In the genomic region with DNA sequence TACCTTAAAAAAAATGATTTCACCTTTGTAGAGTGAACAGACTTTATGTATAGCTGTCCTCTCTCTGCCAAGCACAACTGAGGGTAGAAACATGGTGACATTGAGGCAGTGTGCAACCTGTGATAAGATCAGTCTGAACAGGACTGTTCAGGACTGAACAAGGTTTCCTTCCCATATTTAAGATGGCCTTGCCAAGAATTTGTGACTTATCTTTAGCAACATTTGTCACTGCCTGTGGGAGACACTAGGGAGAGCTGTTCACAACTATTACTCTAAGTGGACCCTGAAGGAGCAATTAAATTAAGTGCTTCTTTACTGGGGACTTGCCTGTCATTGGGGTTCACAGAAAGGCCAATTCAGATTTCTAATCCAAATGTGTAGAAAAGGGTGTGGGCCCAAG, we compare ENCODE assay signal across 13 cellular contexts. TPM values are rescaled to one million over a fixed set of nuclear protein-coding genes. Genes with fewer than 3 reads are reported as not detected.
DNase-seq lines count a peak whose midpoint lies in the region; FAIRE-seq and TF ChIP-seq lines count a peak whose summit lies in the region.
"Had no signal": no experiment of that assay in that cellular context is flagged by ENCODE, and none has a peak within 500 bp of the region (broad histone marks: within the 10 kb centered on the region; RNA-seq: fewer than 3 reads in every experiment).

No MANE protein-coding gene starts in this region.

- POLR2A ChIA-PET in MCF 10A (lab: Yijun Ruan, JAX): no interaction called here

- CTCF ChIA-PET in MCF 10A (lab: Yijun Ruan, JAX): no interaction called here

- peaks cover 18% of the 10 kb centered on the region for H3K9me3 Mint-ChIP-seq in dendritic cell treated with granulocyte-macrophage colony-stimulating factor and Interleukin-4, amounts not matched to agents 40 ng/mL and 50 ng/mL, for 4 days
- peaks cover 8% of the 10 kb centered on the region for H3K9me3 Mint-ChIP-seq in MCF 10A (ENCODE audit: unreplicated experiment)

- peaks cover 4% of the 10 kb centered on the region for H3K27me3 Mint-ChIP-seq in dendritic cell treated with granulocyte-macrophage colony-stimulating factor and Interleukin-4, amounts not matched to agents 40 ng/mL and 50 ng/mL, for 4 days
- H3K27me3 Mint-ChIP-seq in MCF 10A (ENCODE audit: insufficient read depth, unreplicated experiment): no peaks in the 10 kb centered on the region

- BruUV-seq in MCF 10A (replicated peaks; lab: Mats Ljungman, UMichigan): no TSS peak

- no peaks in the 10 kb centered on the region for H3K36me3 Mint-ChIP-seq in dendritic cell treated with granulocyte-macrophage colony-stimulating factor and Interleukin-4, amounts not matched to agents 40 ng/mL and 50 ng/mL, for 4 days (ENCODE audit: low read depth)
- no peaks in the 10 kb centered on the region for H3K36me3 Mint-ChIP-seq in MCF 10A (ENCODE audit: insufficient read depth, unreplicated experiment)

- no peak overlapping the region for H3K4me3 Mint-ChIP-seq in dendritic cell treated with granulocyte-macrophage colony-stimulating factor and Interleukin-4, amounts not matched to agents 40 ng/mL and 50 ng/mL, for 4 days
- no peak overlapping the region for H3K4me3 Mint-ChIP-seq in MCF 10A (ENCODE audit: unreplicated experiment)
- H3K4me3 Mint-ChIP-seq: naive thymus-derived CD4-positive, alpha-beta T cell had no signal

- peak overlapping the region; percentile 55 for H3K27ac Mint-ChIP-seq in dendritic cell treated with granulocyte-macrophage colony-stimulating factor and Interleukin-4, amounts not matched to agents 40 ng/mL and 50 ng/mL, for 4 days
- H3K27ac Mint-ChIP-seq in MCF 10A (ENCODE audit: low read depth, unreplicated experiment): no peak overlapping the region
- H3K27ac Mint-ChIP-seq: naive thymus-derived CD4-positive, alpha-beta T cell had no signal

- peaks cover 25% of the 10 kb centered on the region for H3K4me1 Mint-ChIP-seq in dendritic cell treated with granulocyte-macrophage colony-stimulating factor and Interleukin-4, amounts not matched to agents 40 ng/mL and 50 ng/mL, for 4 days (ENCODE audit: low read depth)
- no peaks in the 10 kb centered on the region for H3K4me1 Mint-ChIP-seq in MCF 10A (ENCODE audit: insufficient read depth, unreplicated experiment)
- H3K4me1 Mint-ChIP-seq: naive thymus-derived CD4-positive, alpha-beta T cell had no signal

- intact Hi-C loops in dendritic cell treated with granulocyte-macrophage colony-stimulating factor and Interleukin-4, amounts not matched to agents 40 ng/mL and 50 ng/mL, for 4 days (cut with micrococcal nuclease): no loop called here
- intact Hi-C loops in MCF 10A (cut with micrococcal nuclease): no loop called here

- peak; percentile 47 for TF ChIP-seq CTCF in GM13977 (IDR thresholded peaks at IDR 0.05; ENCODE audit: extremely low read depth, insufficient read depth, missing control alignments)
- no peak for TF ChIP-seq CTCF in MCF 10A (IDR thresholded peaks at IDR 0.05; ENCODE audit: unreplicated experiment)

- FAIRE-seq in frontal cortex (lab: Jason Lieb, UNC): no peak

- in situ Hi-C loops in ACHN (cut with HindIII; ENCODE audit: low pct_ligation_motif_present, low pct_unique_long_range_greater_than_20kb, low sequenced_read_pairs) (no loop called here), GM13977 (cut with MboI; ENCODE audit: low pct_unique_long_range_greater_than_20kb, low sequenced_read_pairs, unreplicated experiment) (no loop called here)

- DNase-seq in ACHN: peak; percentile 32
- peak; percentile 42 for DNase-seq in GM13977 (ENCODE audit: low spot score)
- DNase-seq in MV-4-11 (lab: John Stamatoyannopoulos, UW): peak; percentile 66
- DNase-seq in NCI-H345 treated with DMSO at 0.1 percent for 48 hours (lab: John Stamatoyannopoulos, UW; ENCODE audit: unreplicated experiment): no peak
- DNase-seq in frontal cortex (ENCODE audit: low spot score in 2 of 2): no peak
- no peak for DNase-seq in NCI-H2107 (lab: John Stamatoyannopoulos, UW)
- DNase-seq in MCF 10A (ENCODE audit: unreplicated experiment): no peak
- DNase-seq: activated CD4-positive, CD25-positive, alpha-beta regulatory T cell treated with anti-CD3 and anti-CD28 coated beads, Interleukin-2, amount 50 U/mL, for 72 hours; C1 segment of cervical spinal cord; naive thymus-derived CD4-positive, alpha-beta T cell; stimulated activated CD4-positive, alpha-beta T cell treated with anti-CD3 and anti-CD28 coated beads, Interleukin-4, amount 100 ng/mL, for 1 hour had no signal

RNA-seq across cellular contexts. Expression of a gene that starts 6.7 kb away (rescaled TPM):
- total RNA-seq in frontal cortex (under 0.01 TPM), MCF 10A (2022) (not detected in 2 replicates)
- total RNA-seq: NCI-H460 had no signal

Comparison
In these comparisons a context has a peak if more than half of its experiments do, and no peak if none do; other contexts are left out.
1. DNase-seq: peak in ACHN (single experiment), GM13977 (single experiment) and MV-4-11 (single experiment); none in NCI-H345 treated with DMSO at 0.1 percent for 48 hours (single experiment), frontal cortex (0 of 2), NCI-H2107 (single experiment) and MCF 10A (single experiment).